ENCODE assay signal across 1 cellular context in the genomic region with DNA sequence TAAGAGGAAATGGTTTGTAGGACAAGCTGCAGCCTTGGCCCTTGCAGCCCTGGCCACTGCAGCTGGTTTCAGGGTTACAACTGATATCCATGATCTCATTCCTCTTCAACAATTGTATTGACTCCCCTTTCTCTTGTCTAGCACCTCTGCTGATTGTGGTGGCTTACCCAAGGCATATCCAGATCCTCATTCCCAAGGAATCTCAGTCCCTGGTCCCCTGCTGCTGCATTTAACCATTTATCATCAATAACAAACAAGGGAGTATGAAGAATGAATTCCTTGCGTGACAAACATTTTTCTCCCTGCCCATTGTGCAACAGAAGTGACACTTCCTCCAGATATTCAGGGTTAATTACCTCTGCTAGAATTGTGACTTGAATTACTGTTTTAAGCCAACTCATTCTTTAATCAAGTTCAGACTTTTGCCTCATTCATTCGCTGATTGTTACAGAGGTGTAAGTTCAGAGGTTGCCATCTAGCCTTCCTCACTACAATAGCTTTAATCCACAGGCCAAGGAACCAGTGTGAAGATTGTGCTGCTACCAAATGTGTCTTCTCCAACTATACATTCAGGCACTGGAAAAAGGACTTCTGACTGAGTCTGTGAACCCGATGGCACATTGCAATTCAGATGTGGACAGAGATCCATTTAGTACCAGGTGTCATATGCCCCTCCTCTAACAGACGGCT.
TF ChIP-seq lines count a peak whose summit lies in the region.

No MANE protein-coding gene starts in this region.

TF ChIP-seq in HepG2, 621 proteins besides CTCF, POLR2A, EP300 and RAD21:
- TF ChIP-seq, protein P1, sequence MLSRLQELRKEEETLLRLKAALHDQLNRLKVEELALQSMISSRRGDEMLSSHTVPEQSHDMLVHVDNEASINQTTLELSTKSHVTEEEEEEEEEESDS (CRISPR knock-in tag; IDR thresholded peaks at IDR 0.05; ENCODE audit: borderline replicate concordance) = no peak
- TF ChIP-seq ZNF260 (CRISPR knock-in tag; IDR thresholded peaks at IDR 0.05; ENCODE audit: borderline replicate concordance, low read depth) (no peak), HOXD1 (CRISPR knock-in tag; IDR thresholded peaks at IDR 0.05) (no peak), JDP2 (CRISPR knock-in tag; IDR thresholded peaks at IDR 0.05; ENCODE audit: borderline replicate concordance) (no peak), SSRP1 (CRISPR knock-in tag; IDR thresholded peaks at IDR 0.05) (no peak), ZNF224 (CRISPR knock-in tag; IDR thresholded peaks at IDR 0.05) (no peak), ZNF777 (CRISPR knock-in tag; IDR thresholded peaks at IDR 0.05) (no peak), RCOR2 (CRISPR knock-in tag; IDR thresholded peaks at IDR 0.05) (no peak), PPARG (CRISPR knock-in tag; conservative IDR thresholded peaks at IDR 0.05) (peak; percentile 62; the same call in 1 of the 2 replicates), SOX6 (IDR thresholded peaks at IDR 0.05) (no peak), SOX6 (CRISPR knock-in tag; IDR thresholded peaks at IDR 0.05) (peak; percentile 34; the same call in 1 of the 2 replicates), ZNF652 (CRISPR knock-in tag; IDR thresholded peaks at IDR 0.05; ENCODE audit: borderline replicate concordance, low read depth) (peak; percentile 62), NR2F6 (IDR thresholded peaks at IDR 0.05) (no peak), NR2F6 (CRISPR knock-in tag; IDR thresholded peaks at IDR 0.05) (no peak), ZNF562 (CRISPR knock-in tag; IDR thresholded peaks at IDR 0.05; ENCODE audit: borderline replicate concordance) (0 out of 2 replicates have a peak, but pooled peaks have one; percentile 13), SOX13 (IDR thresholded peaks at IDR 0.05) (no peak), SOX13 (CRISPR knock-in tag; conservative IDR thresholded peaks at IDR 0.05 in 1 of 2, IDR thresholded peaks at IDR 0.05 in 1 of 2) (peak in 1 of 2 experiments; percentile 61; a peak in 1 of 4 replicates), ZNF33A (CRISPR knock-in tag; IDR thresholded peaks at IDR 0.05; ENCODE audit: borderline replicate concordance) (no peak), ZNF264 (CRISPR knock-in tag; IDR thresholded peaks at IDR 0.05) (no peak), CEBPG (CRISPR knock-in tag; IDR thresholded peaks at IDR 0.05) (peak; percentile 64), MAF1 (CRISPR knock-in tag; IDR thresholded peaks at IDR 0.05; ENCODE audit: borderline replicate concordance) (no peak), CEBPB (IDR thresholded peaks at IDR 0.05; ENCODE audit: borderline replicate concordance, low read depth, low read length) (peak; percentile 74), ELF1 (CRISPR knock-in tag; IDR thresholded peaks at IDR 0.05) (no peak), NFE2L2 (IDR thresholded peaks at IDR 0.05; ENCODE audit: low read length) (no peak), CENPX (CRISPR knock-in tag; IDR thresholded peaks at IDR 0.05) (no peak), TEAD3 (CRISPR knock-in tag; optimal IDR thresholded peaks at IDR 0.05; ENCODE audit: borderline replicate concordance) (peak; percentile 84), ZNF180 (CRISPR knock-in tag; IDR thresholded peaks at IDR 0.05; ENCODE audit: borderline replicate concordance, low read depth) (no peak)
- TF ChIP-seq, protein P2, sequence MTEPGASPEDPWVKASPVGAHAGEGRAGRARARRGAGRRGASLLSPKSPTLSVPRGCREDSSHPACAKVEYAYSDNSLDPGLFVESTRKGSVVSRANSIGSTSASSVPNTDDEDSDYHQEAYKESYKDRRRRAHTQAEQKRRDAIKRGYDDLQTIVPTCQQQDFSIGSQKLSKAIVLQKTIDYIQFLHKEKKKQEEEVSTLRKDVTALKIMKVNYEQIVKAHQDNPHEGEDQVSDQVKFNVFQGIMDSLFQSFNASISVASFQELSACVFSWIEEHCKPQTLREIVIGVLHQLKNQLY (CRISPR knock-in tag; IDR thresholded peaks at IDR 0.05) = no peak
- TF ChIP-seq, protein P3, sequence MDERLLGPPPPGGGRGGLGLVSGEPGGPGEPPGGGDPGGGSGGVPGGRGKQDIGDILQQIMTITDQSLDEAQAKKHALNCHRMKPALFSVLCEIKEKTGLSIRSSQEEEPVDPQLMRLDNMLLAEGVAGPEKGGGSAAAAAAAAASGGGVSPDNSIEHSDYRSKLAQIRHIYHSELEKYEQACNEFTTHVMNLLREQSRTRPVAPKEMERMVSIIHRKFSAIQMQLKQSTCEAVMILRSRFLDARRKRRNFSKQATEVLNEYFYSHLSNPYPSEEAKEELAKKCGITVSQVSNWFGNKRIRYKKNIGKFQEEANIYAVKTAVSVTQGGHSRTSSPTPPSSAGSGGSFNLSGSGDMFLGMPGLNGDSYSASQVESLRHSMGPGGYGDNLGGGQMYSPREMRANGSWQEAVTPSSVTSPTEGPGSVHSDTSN (CRISPR knock-in tag; IDR thresholded peaks at IDR 0.05) = no peak
- TF ChIP-seq, protein P4, sequence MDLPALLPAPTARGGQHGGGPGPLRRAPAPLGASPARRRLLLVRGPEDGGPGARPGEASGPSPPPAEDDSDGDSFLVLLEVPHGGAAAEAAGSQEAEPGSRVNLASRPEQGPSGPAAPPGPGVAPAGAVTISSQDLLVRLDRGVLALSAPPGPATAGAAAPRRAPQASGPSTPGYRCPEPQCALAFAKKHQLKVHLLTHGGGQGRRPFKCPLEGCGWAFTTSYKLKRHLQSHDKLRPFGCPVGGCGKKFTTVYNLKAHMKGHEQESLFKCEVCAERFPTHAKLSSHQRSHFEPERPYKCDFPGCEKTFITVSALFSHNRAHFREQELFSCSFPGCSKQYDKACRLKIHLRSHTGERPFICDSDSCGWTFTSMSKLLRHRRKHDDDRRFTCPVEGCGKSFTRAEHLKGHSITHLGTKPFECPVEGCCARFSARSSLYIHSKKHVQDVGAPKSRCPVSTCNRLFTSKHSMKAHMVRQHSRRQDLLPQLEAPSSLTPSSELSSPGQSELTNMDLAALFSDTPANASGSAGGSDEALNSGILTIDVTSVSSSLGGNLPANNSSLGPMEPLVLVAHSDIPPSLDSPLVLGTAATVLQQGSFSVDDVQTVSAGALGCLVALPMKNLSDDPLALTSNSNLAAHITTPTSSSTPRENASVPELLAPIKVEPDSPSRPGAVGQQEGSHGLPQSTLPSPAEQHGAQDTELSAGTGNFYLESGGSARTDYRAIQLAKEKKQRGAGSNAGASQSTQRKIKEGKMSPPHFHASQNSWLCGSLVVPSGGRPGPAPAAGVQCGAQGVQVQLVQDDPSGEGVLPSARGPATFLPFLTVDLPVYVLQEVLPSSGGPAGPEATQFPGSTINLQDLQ (CRISPR knock-in tag; IDR thresholded peaks at IDR 0.05) = no peak
- TF ChIP-seq, protein P5, sequence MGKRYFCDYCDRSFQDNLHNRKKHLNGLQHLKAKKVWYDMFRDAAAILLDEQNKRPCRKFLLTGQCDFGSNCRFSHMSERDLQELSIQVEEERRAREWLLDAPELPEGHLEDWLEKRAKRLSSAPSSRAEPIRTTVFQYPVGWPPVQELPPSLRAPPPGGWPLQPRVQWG (CRISPR knock-in tag; IDR thresholded peaks at IDR 0.05; ENCODE audit: borderline replicate concordance, low read depth) = no peak
- TF ChIP-seq, protein P6, sequence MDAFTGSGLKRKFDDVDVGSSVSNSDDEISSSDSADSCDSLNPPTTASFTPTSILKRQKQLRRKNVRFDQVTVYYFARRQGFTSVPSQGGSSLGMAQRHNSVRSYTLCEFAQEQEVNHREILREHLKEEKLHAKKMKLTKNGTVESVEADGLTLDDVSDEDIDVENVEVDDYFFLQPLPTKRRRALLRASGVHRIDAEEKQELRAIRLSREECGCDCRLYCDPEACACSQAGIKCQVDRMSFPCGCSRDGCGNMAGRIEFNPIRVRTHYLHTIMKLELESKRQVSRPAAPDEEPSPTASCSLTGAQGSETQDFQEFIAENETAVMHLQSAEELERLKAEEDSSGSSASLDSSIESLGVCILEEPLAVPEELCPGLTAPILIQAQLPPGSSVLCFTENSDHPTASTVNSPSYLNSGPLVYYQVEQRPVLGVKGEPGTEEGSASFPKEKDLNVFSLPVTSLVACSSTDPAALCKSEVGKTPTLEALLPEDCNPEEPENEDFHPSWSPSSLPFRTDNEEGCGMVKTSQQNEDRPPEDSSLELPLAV (CRISPR knock-in tag; conservative IDR thresholded peaks at IDR 0.05; ENCODE audit: low read depth) = no peak
- TF ChIP-seq, protein P7, sequence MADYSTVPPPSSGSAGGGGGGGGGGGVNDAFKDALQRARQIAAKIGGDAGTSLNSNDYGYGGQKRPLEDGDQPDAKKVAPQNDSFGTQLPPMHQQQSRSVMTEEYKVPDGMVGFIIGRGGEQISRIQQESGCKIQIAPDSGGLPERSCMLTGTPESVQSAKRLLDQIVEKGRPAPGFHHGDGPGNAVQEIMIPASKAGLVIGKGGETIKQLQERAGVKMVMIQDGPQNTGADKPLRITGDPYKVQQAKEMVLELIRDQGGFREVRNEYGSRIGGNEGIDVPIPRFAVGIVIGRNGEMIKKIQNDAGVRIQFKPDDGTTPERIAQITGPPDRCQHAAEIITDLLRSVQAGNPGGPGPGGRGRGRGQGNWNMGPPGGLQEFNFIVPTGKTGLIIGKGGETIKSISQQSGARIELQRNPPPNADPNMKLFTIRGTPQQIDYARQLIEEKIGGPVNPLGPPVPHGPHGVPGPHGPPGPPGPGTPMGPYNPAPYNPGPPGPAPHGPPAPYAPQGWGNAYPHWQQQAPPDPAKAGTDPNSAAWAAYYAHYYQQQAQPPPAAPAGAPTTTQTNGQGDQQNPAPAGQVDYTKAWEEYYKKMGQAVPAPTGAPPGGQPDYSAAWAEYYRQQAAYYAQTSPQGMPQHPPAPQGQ (CRISPR knock-in tag; IDR thresholded peaks at IDR 0.05; ENCODE audit: borderline replicate concordance) = no peak
- TF ChIP-seq, protein P8, sequence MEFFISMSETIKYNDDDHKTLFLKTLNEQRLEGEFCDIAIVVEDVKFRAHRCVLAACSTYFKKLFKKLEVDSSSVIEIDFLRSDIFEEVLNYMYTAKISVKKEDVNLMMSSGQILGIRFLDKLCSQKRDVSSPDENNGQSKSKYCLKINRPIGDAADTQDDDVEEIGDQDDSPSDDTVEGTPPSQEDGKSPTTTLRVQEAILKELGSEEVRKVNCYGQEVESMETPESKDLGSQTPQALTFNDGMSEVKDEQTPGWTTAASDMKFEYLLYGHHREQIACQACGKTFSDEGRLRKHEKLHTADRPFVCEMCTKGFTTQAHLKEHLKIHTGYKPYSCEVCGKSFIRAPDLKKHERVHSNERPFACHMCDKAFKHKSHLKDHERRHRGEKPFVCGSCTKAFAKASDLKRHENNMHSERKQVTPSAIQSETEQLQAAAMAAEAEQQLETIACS (CRISPR knock-in tag; IDR thresholded peaks at IDR 0.05) = no peak
- TF ChIP-seq, protein P9, sequence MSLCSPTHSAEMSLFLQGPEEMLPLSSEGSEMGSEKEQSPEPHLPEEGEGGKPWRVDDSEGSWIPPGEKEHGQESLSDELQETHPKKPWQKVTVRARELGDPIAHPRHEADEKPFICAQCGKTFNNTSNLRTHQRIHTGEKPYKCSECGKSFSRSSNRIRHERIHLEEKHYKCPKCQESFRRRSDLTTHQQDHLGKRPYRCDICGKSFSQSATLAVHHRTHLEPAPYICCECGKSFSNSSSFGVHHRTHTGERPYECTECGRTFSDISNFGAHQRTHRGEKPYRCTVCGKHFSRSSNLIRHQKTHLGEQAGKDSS (CRISPR knock-in tag; IDR thresholded peaks at IDR 0.05; ENCODE audit: borderline replicate concordance, low read depth) = no peak
- TF ChIP-seq, protein P10, sequence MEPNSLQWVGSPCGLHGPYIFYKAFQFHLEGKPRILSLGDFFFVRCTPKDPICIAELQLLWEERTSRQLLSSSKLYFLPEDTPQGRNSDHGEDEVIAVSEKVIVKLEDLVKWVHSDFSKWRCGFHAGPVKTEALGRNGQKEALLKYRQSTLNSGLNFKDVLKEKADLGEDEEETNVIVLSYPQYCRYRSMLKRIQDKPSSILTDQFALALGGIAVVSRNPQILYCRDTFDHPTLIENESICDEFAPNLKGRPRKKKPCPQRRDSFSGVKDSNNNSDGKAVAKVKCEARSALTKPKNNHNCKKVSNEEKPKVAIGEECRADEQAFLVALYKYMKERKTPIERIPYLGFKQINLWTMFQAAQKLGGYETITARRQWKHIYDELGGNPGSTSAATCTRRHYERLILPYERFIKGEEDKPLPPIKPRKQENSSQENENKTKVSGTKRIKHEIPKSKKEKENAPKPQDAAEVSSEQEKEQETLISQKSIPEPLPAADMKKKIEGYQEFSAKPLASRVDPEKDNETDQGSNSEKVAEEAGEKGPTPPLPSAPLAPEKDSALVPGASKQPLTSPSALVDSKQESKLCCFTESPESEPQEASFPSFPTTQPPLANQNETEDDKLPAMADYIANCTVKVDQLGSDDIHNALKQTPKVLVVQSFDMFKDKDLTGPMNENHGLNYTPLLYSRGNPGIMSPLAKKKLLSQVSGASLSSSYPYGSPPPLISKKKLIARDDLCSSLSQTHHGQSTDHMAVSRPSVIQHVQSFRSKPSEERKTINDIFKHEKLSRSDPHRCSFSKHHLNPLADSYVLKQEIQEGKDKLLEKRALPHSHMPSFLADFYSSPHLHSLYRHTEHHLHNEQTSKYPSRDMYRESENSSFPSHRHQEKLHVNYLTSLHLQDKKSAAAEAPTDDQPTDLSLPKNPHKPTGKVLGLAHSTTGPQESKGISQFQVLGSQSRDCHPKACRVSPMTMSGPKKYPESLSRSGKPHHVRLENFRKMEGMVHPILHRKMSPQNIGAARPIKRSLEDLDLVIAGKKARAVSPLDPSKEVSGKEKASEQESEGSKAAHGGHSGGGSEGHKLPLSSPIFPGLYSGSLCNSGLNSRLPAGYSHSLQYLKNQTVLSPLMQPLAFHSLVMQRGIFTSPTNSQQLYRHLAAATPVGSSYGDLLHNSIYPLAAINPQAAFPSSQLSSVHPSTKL (CRISPR knock-in tag; IDR thresholded peaks at IDR 0.05) = peak; percentile 58
